15 cellular contexts compared by ENCODE assay signal in the genomic region with DNA sequence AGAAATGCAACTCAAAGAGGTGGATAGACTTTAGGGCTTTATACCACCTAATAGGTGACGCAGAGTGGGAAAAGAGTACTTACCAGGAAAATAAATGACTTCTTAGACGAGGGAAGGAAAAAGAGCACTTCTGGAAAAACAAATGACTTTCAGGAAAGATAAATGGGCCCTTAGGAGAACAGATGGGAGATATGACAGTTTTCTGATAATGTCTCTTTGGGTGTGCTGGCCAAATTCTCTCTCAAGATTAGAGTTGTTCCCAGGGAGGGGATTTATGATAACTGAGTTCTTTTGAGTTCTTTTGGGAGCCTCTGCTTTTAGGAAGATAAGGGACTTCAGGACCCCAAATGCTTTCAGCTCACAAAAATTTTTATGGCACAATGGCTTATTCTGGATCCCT.
DNase-seq lines count a peak whose midpoint lies in the region; ATAC-seq, FAIRE-seq and TF ChIP-seq lines count a peak whose summit lies in the region.
"Had no signal": no experiment of that assay in that cellular context is flagged by ENCODE, and none has a peak within 500 bp of the region (broad histone marks: within the 10 kb centered on the region; RNA-seq: fewer than 3 reads in every experiment).

No MANE protein-coding gene starts in this region.

- H3K36me3 Mint-ChIP-seq in nephron (ENCODE audit: low read depth) = no peaks in the 10 kb centered on the region
- H3K36me3 Mint-ChIP-seq in naive thymus-derived CD8-positive, alpha-beta T cell = no peaks in the 10 kb centered on the region
- H3K36me3 Mint-ChIP-seq: CD4-positive, alpha-beta memory T cell had no signal

- H3K9me3 Mint-ChIP-seq in nephron = no peaks in the 10 kb centered on the region
- no peaks in the 10 kb centered on the region for H3K9me3 Mint-ChIP-seq in naive thymus-derived CD8-positive, alpha-beta T cell
- H3K9me3 Mint-ChIP-seq: CD4-positive, alpha-beta memory T cell had no signal

- in situ Hi-C loops in K562 (cut with MboI) = no loop called here

- no peak for ATAC-seq in A549
- ATAC-seq in K562 = no peak
- no peak for ATAC-seq in HG03095 (IDR thresholded peaks at IDR 0.05; ENCODE audit: unreplicated experiment)
- ATAC-seq in naive thymus-derived CD8-positive, alpha-beta T cell = no peak
- ATAC-seq: HCT116 had no signal

- H3K27ac ChIP-seq in A549 = peak overlapping the region; percentile 72 to 78; a peak in 5 of 6 replicates
- H3K27ac ChIP-seq in K562 (ENCODE audit: extremely low read depth, low read depth, low read length) = peak overlapping the region; percentile 43; the same call in 1 of the 3 replicates

- WGBS in A549 (ENCODE audit: missing lambda C conversion rate) = 76% methylated on average over 2 of the region's 2 CpGs
- WGBS in K562 (ENCODE audit: insufficient coverage, low coverage, missing lambda C conversion rate) = 17% methylated on average over 2 of the region's 2 CpGs

- no peak overlapping the region for H3K4me3 ChIP-seq in A549
- H3K4me3 ChIP-seq in K562 = no peak overlapping the region

- 0 out of 4 replicates have a peak overlapping the region, but pooled peaks of 1 of the 2 experiments have one; percentile 19 for H3K9ac ChIP-seq in K562 (ENCODE audit: insufficient read depth in 1 of 2, low read depth in 2 of 2, low read length in 2 of 2)

- H3K9me1 ChIP-seq in K562 (ENCODE audit: control insufficient read depth, insufficient read depth, low read length) = no peaks in the 10 kb centered on the region

- H2AFZ ChIP-seq in K562 (ENCODE audit: low read depth, low read length) = no peak overlapping the region

- no peak overlapping the region for H3K4me2 ChIP-seq in A549
- H3K4me2 ChIP-seq in K562 (ENCODE audit: insufficient read depth, low read length) = no peak overlapping the region

- H3K9me3 ChIP-seq in A549 (no peaks in the 10 kb centered on the region), K562 (replicated peaks; ENCODE audit: control insufficient read depth, insufficient read depth, low read depth, low read length) (no peaks in the 10 kb centered on the region)

- H3K4me3 Mint-ChIP-seq in nephron = no peak overlapping the region
- H3K4me3 Mint-ChIP-seq in naive thymus-derived CD8-positive, alpha-beta T cell = no peak overlapping the region
- H3K4me3 Mint-ChIP-seq: CD4-positive, alpha-beta memory T cell had no signal

- TF ChIP-seq EP300 in A549 (IDR thresholded peaks at IDR 0.05) (no peak), K562 (IDR thresholded peaks at IDR 0.05; ENCODE audit: low read length) (no peak)

- H4K20me1 ChIP-seq in K562 (replicated peaks; ENCODE audit: control insufficient read depth, insufficient read depth, low read length) = no peaks in the 10 kb centered on the region

- CTCF ChIA-PET in A549 (lab: Yijun Ruan, JAX) = interaction anchor here (1.0 to 2.1 kb wide), 4 partner anchors 11 to 29 kb away, joined by 3 to 9 read pairs (median 5); no protein-coding TSS in a partner anchor
- CTCF ChIA-PET in K562 (lab: Yijun Ruan, JAX; ENCODE audit: low intra/inter-chr PET ratio) = no interaction called here

- intact Hi-C loops in K562 (cut with micrococcal nuclease) = no loop called here

- no TSS peak for BruUV-seq in K562 (replicated peaks; lab: Mats Ljungman, UMichigan)

- H3K79me2 ChIP-seq in K562 (ENCODE audit: control insufficient read depth, insufficient read depth, low read length) = no peaks in the 10 kb centered on the region

- H3K4me1 Mint-ChIP-seq in nephron = peaks cover 47% of the 10 kb centered on the region
- peaks cover 5 to 23% (median 13%) of the 10 kb centered on the region in 4 donors for H3K4me1 Mint-ChIP-seq in naive thymus-derived CD8-positive, alpha-beta T cell

- H3K36me3 ChIP-seq in K562 (ENCODE audit: control insufficient read depth, insufficient read depth, low read length) = no peaks in the 10 kb centered on the region

- TF ChIP-seq RAD21 in A549 (conservative IDR thresholded peaks at IDR 0.05 in 1 of 2, IDR thresholded peaks at IDR 0.05 in 1 of 2) (no peak), K562 (CRISPR knock-in tag; conservative IDR thresholded peaks at IDR 0.05 in 1 of 2, IDR thresholded peaks at IDR 0.05 in 1 of 2) (no peak)

- TF ChIP-seq CTCF in A549 (IDR thresholded peaks at IDR 0.05) (no peak), K562 (IDR thresholded peaks at IDR 0.05 in 2 of 3, conservative IDR thresholded peaks at IDR 0.05 in 1 of 3; ENCODE audit: insufficient read depth in 2 of 3, low read depth in 1 of 3, low read length in 3 of 3) (no peak), nephron (IDR thresholded peaks at IDR 0.05; ENCODE audit: unreplicated experiment in 3 of 3) (no peak)

- FAIRE-seq in A549 (lab: Jason Lieb, UNC) (no peak), K562 (lab: Jason Lieb, UNC) (no peak)

- H3K27ac Mint-ChIP-seq in nephron = peak overlapping the region in 2 of 3 experiments; percentile 24 to 85
- no peak overlapping the region for H3K27ac Mint-ChIP-seq in naive thymus-derived CD8-positive, alpha-beta T cell
- H3K27ac Mint-ChIP-seq: CD4-positive, alpha-beta memory T cell had no signal

- H3K27me3 Mint-ChIP-seq in nephron (ENCODE audit: low read depth) = peaks cover 3% of the 10 kb centered on the region
- H3K27me3 Mint-ChIP-seq in naive thymus-derived CD8-positive, alpha-beta T cell = peaks cover 0 to 6% (median 4%) of the 10 kb centered on the region in 5 donors

- H3K27me3 ChIP-seq in K562 (ENCODE audit: control insufficient read depth in 2 of 2, insufficient read depth in 2 of 2, low read length in 2 of 2) = peaks cover 0 to 6% of the 10 kb centered on the region in 2 experiments; a peak in 1 of 5 replicates

- H3K4me1 ChIP-seq in A549 (peaks cover 54% of the 10 kb centered on the region), K562 (replicated peaks in 1 of 2; ENCODE audit: control insufficient read depth in 2 of 2, insufficient read depth in 2 of 2, low read length in 2 of 2) (peaks cover 2 to 18% of the 10 kb centered on the region in 2 experiments; a peak in 4 of 5 replicates)

- DNase-seq in A549 (ENCODE audit: low read depth in 1 of 2, low spot score in 1 of 2) = no peak
- DNase-seq in ELF-1 (ENCODE audit: low read depth, low spot score) = peak; percentile 17
- peak in 1 of 4 experiments; percentile 20 for DNase-seq in K562 (ENCODE audit: extremely low read depth in 1 of 4, low spot score in 3 of 4)
- no peak for DNase-seq in GM19238 (ENCODE audit: insufficient read length, low spot score)
- DNase-seq in naive thymus-derived CD8-positive, alpha-beta T cell = no peak
- DNase-seq in NOMO-1 (lab: John Stamatoyannopoulos, UW; ENCODE audit: unreplicated experiment in 2 of 2) = no peak
- DNase-seq: 8988T; ACHN; C1 segment of cervical spinal cord; CD4-positive, alpha-beta memory T cell; DND-41; IMR-90 had no signal

- POLR2A ChIA-PET in A549 (lab: Yijun Ruan, JAX) = interaction anchor here (0.7 kb wide), 1 partner anchor 12 kb away, joined by 7 read pairs; no protein-coding TSS in a partner anchor
- POLR2A ChIA-PET in K562 (lab: Yijun Ruan, JAX) = interaction anchor here (1.2 kb wide), 1 partner anchor 12 kb away, joined by 4 read pairs; no protein-coding TSS in a partner anchor
- POLR2A ChIA-PET in naive thymus-derived CD8-positive, alpha-beta T cell (lab: Charles Lee) = no interaction called here

- TF ChIP-seq POLR2A in A549 (IDR thresholded peaks at IDR 0.05; ENCODE audit: low read length) (no peak), K562 (conservative IDR thresholded peaks at IDR 0.05) (no peak)

TF ChIP-seq in A549, 52 proteins besides CTCF, POLR2A, EP300 and RAD21 (continues in another document):
- no peak for TF ChIP-seq ESRRA (IDR thresholded peaks at IDR 0.05; ENCODE audit: borderline replicate concordance, low read length)
- TF ChIP-seq NPAS2 (CRISPR knock-in tag; IDR thresholded peaks at IDR 0.05; ENCODE audit: borderline replicate concordance) = no peak
- TF ChIP-seq JUN (IDR thresholded peaks at IDR 0.05) = no peak
- TF ChIP-seq SREBF2 (IDR thresholded peaks at IDR 0.05) = no peak

TF ChIP-seq in K562, 482 proteins besides CTCF, POLR2A, EP300 and RAD21 (continues in another document):
- TF ChIP-seq CAMTA2 (CRISPR knock-in tag; conservative IDR thresholded peaks at IDR 0.05) (no peak), HBP1 (CRISPR knock-in tag; IDR thresholded peaks at IDR 0.05) (no peak), CCNT2 (IDR thresholded peaks at IDR 0.05; ENCODE audit: borderline replicate concordance, extremely low read depth, insufficient read length, low read depth, low read length) (no peak)
- TF ChIP-seq, protein P1, sequence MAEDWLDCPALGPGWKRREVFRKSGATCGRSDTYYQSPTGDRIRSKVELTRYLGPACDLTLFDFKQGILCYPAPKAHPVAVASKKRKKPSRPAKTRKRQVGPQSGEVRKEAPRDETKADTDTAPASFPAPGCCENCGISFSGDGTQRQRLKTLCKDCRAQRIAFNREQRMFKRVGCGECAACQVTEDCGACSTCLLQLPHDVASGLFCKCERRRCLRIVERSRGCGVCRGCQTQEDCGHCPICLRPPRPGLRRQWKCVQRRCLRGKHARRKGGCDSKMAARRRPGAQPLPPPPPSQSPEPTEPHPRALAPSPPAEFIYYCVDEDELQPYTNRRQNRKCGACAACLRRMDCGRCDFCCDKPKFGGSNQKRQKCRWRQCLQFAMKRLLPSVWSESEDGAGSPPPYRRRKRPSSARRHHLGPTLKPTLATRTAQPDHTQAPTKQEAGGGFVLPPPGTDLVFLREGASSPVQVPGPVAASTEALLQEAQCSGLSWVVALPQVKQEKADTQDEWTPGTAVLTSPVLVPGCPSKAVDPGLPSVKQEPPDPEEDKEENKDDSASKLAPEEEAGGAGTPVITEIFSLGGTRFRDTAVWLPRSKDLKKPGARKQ (CRISPR knock-in tag; IDR thresholded peaks at IDR 0.05) = no peak

Comparison
In these comparisons a context has a peak if more than half of its experiments do, and no peak if none do; other contexts are left out.
1. H3K27ac Mint-ChIP-seq: peak in nephron (2 of 3); none in naive thymus-derived CD8-positive, alpha-beta T cell (0 of 10).